Comparison of ENCODE assay signal across 12 cellular contexts in genomic region chr11:79157738-79158137, GRCh38.
DNase-seq lines count a peak whose midpoint lies in the region; ATAC-seq and TF ChIP-seq lines count a peak whose summit lies in the region.
"Had no signal": no experiment of that assay in that cellular context is flagged by ENCODE, and none has a peak within 500 bp of the region (broad histone marks: within the 10 kb centered on the region; RNA-seq: fewer than 3 reads in every experiment).

No MANE protein-coding gene starts in this region.

- in situ Hi-C loops in mammary epithelial cell (cut with MboI; ENCODE audit: low sequenced_read_pairs in 2 of 2) = no loop called here

- dilution Hi-C loops in mammary epithelial cell (cut with HindIII; ENCODE audit: low sequenced_read_pairs) = loop anchor here (5.0 kb wide), 1 partner anchor 65 kb away; no protein-coding TSS in a partner anchor

- no peaks in the 10 kb centered on the region for H3K36me3 ChIP-seq in mammary epithelial cell (ENCODE audit: insufficient read depth, low read length)
- H3K36me3 ChIP-seq in esophagus muscularis mucosa = no peaks in the 10 kb centered on the region

- no peak overlapping the region for H3K4me3 ChIP-seq in mammary epithelial cell (replicated peaks in 1 of 3; ENCODE audit: insufficient read depth in 1 of 3, low read depth in 2 of 3, low read length in 3 of 3)
- no peak overlapping the region for H3K4me3 ChIP-seq in epithelial cell of esophagus (ENCODE audit: low read length)
- H3K4me3 ChIP-seq in esophagus muscularis mucosa = no peak overlapping the region

- ATAC-seq in GM18511 (IDR thresholded peaks at IDR 0.05; ENCODE audit: unreplicated experiment) (no peak), HG03432 (IDR thresholded peaks at IDR 0.05; ENCODE audit: unreplicated experiment) (no peak)

- H4K20me1 ChIP-seq in mammary epithelial cell (ENCODE audit: insufficient read depth, low read length) = no peaks in the 10 kb centered on the region

- BruUV-seq in mammary epithelial cell (replicated peaks; lab: Mats Ljungman, UMichigan) = no TSS peak

- H3K27ac ChIP-seq in mammary epithelial cell (ENCODE audit: insufficient read depth, low read depth, low read length) = peak overlapping the region; percentile 14
- no peak overlapping the region for H3K27ac ChIP-seq in esophagus muscularis mucosa (replicated peaks in 1 of 4)
- H3K27ac ChIP-seq: C4-2B had no signal

- TF ChIP-seq EP300 in esophagus muscularis mucosa (IDR thresholded peaks at IDR 0.05) = no peak

- H3K4me1 ChIP-seq in mammary epithelial cell (ENCODE audit: insufficient read depth, low read length) (peaks cover 30% of the 10 kb centered on the region), esophagus muscularis mucosa (no peaks in the 10 kb centered on the region)
- H3K4me1 ChIP-seq: Caco-2 had no signal

- CTCF ChIA-PET in mammary epithelial cell (lab: Charles Lee; ENCODE audit: low non-redundant PET) = no interaction called here

- no peak for TF ChIP-seq CTCF in mammary epithelial cell (conservative IDR thresholded peaks at IDR 0.05 in 1 of 2, IDR thresholded peaks at IDR 0.05 in 1 of 2; ENCODE audit: extremely low read depth in 1 of 2, insufficient read depth in 1 of 2, low read depth in 1 of 2, low read length in 2 of 2)
- no peak for TF ChIP-seq CTCF in epithelial cell of esophagus (IDR thresholded peaks at IDR 0.05; ENCODE audit: insufficient read depth, low read depth, low read length, missing control alignments)
- TF ChIP-seq CTCF in esophagus muscularis mucosa (IDR thresholded peaks at IDR 0.05) = no peak

- no peaks in the 10 kb centered on the region for H3K27me3 ChIP-seq in mammary epithelial cell (ENCODE audit: insufficient read depth, low read length)
- no peaks in the 10 kb centered on the region for H3K27me3 ChIP-seq in esophagus muscularis mucosa

- H2AFZ ChIP-seq in mammary epithelial cell (ENCODE audit: low read depth, low read length) = peak overlapping the region; percentile 62

- peak overlapping the region; percentile 63 for H3K4me2 ChIP-seq in mammary epithelial cell (ENCODE audit: insufficient read depth, low read depth, low read length)

- no peaks in the 10 kb centered on the region for H3K79me2 ChIP-seq in mammary epithelial cell (ENCODE audit: insufficient read depth, low read length)

- H3K9me3 ChIP-seq in mammary epithelial cell (replicated peaks; ENCODE audit: insufficient read depth, low read length) (no peaks in the 10 kb centered on the region), esophagus muscularis mucosa (no peaks in the 10 kb centered on the region)
- H3K9me3 ChIP-seq: Caco-2 had no signal

- 4% methylated on average over 4 of the region's 4 CpGs for WGBS in mammary epithelial cell (ENCODE audit: low coverage, missing lambda C conversion rate)
- 92% methylated on average over 4 of the region's 4 CpGs for WGBS in esophagus muscularis mucosa

- peak; percentile 57 for DNase-seq in mammary epithelial cell
- DNase-seq in epithelial cell of esophagus (ENCODE audit: low read depth) = peak; percentile 54
- DNase-seq in esophagus muscularis mucosa (ENCODE audit: extremely low spot score) = peak; percentile 84
- DNase-seq in HuH-7 (ENCODE audit: low spot score) = no peak
- no peak for DNase-seq in activated naive CD4-positive, alpha-beta T cell treated with anti-CD3 and anti-CD28 coated beads, Interleukin-2, amount 50 U/mL, for 16 hours
- DNase-seq: ACHN; Caco-2; CD4-positive, alpha-beta T cell; H9 had no signal

- intact Hi-C loops in mammary epithelial cell (cut with micrococcal nuclease) (loop anchor here (5.0 kb wide), 1 partner anchor 195 kb away; no protein-coding TSS in a partner anchor), esophagus muscularis mucosa (cut with DNase I) (no loop called here)

- H3K9ac ChIP-seq in mammary epithelial cell (ENCODE audit: insufficient read depth, low read length) = no peak overlapping the region

- TF ChIP-seq POLR2A in esophagus muscularis mucosa (IDR thresholded peaks at IDR 0.05; ENCODE audit: low read depth) = no peak

Comparison
In these comparisons a context has a peak if more than half of its experiments do, and no peak if none do; other contexts are left out.
1. DNase-seq: peak in mammary epithelial cell (single experiment), epithelial cell of esophagus (single experiment) and esophagus muscularis mucosa (single experiment); none in HuH-7 (single experiment) and activated naive CD4-positive, alpha-beta T cell treated with anti-CD3 and anti-CD28 coated beads, Interleukin-2, amount 50 U/mL, for 16 hours (single experiment).